Comparison of ENCODE assay signal across 20 cellular contexts in genomic region chr16:48075398-48075797, GRCh38.
DNase-seq lines count a peak whose midpoint lies in the region; ATAC-seq, FAIRE-seq and TF ChIP-seq lines count a peak whose summit lies in the region.
"Had no signal": no experiment of that assay in that cellular context is flagged by ENCODE, and none has a peak within 500 bp of the region (broad histone marks: within the 10 kb centered on the region; RNA-seq: fewer than 3 reads in every experiment).

No MANE protein-coding gene starts in this region.

- H2AFZ ChIP-seq in astrocyte (ENCODE audit: low read depth, low read length) (no peak overlapping the region), hepatocyte (no peak overlapping the region)

- peaks cover 28% of the 10 kb centered on the region for H3K27me3 Mint-ChIP-seq in astrocyte (ENCODE audit: low read depth, unreplicated experiment)

- H4K20me1 ChIP-seq in astrocyte (ENCODE audit: insufficient read depth, low read length) (no peaks in the 10 kb centered on the region), hepatocyte (ENCODE audit: insufficient read depth, poor library complexity, severe bottlenecking) (no peaks in the 10 kb centered on the region)

- no peak overlapping the region for H3K4me3 ChIP-seq in AG04449 (ENCODE audit: low read depth, low read length)
- no peak overlapping the region for H3K4me3 ChIP-seq in astrocyte (ENCODE audit: insufficient read depth, low read depth, low read length)
- H3K4me3 ChIP-seq in hepatocyte = no peak overlapping the region

- H3K27me3 ChIP-seq in astrocyte (ENCODE audit: insufficient read depth, low read length) (no peaks in the 10 kb centered on the region), hepatocyte (no peaks in the 10 kb centered on the region)

- POLR2A ChIA-PET in AG04449 (lab: Yijun Ruan, JAX) = interaction anchor here (1.0 to 1.7 kb wide), 2 partner anchors 48 to 51 kb away, joined by 3 to 5 read pairs; no protein-coding TSS in a partner anchor

- H3K9me3 Mint-ChIP-seq in astrocyte (ENCODE audit: unreplicated experiment) = peaks cover 2% of the 10 kb centered on the region

- H3K9me2 ChIP-seq in hepatocyte (replicated peaks; ENCODE audit: insufficient read depth) = no peaks in the 10 kb centered on the region

- H3K4me1 ChIP-seq in astrocyte (ENCODE audit: insufficient read depth, low read length) (peaks cover 2% of the 10 kb centered on the region), hepatocyte (ENCODE audit: insufficient read depth) (peaks cover 8% of the 10 kb centered on the region)

- WGBS in hepatocyte (ENCODE audit: low lambda C conversion rate, missing lambda C conversion rate) = 90% methylated on average over 3 of the region's 3 CpGs

- DNase-seq in AG04449 (ENCODE audit: low read depth, low spot score) = peak; percentile 70
- peak; percentile 28 for DNase-seq in HT1080 (ENCODE audit: low read depth)
- peak; percentile 76 for DNase-seq in astrocyte (ENCODE audit: low read depth)
- no peak for DNase-seq in hepatocyte (ENCODE audit: low spot score)
- no peak for DNase-seq in NCI-H2107 (lab: John Stamatoyannopoulos, UW)
- no peak for DNase-seq in GM19239 (ENCODE audit: insufficient read length, low spot score)
- no peak for DNase-seq in cerebellar nuclear complex (lab: John Stamatoyannopoulos, UW)
- DNase-seq: CD4-positive, CD25-positive, alpha-beta regulatory T cell; GF-D8; left colon; naive thymus-derived CD4-positive, alpha-beta T cell; NCI-H524 treated with DMSO at 0.1 percent for 48 hours; stimulated activated CD4-positive, alpha-beta T cell treated with anti-CD3 and anti-CD28 coated beads, Interleukin-15, amount 100 ng/mL, for 24 hours; SW 1271 had no signal

- no peak overlapping the region for H3K4me3 Mint-ChIP-seq in astrocyte (ENCODE audit: unreplicated experiment)
- H3K4me3 Mint-ChIP-seq: CD4-positive, CD25-positive, alpha-beta regulatory T cell; naive thymus-derived CD4-positive, alpha-beta T cell had no signal

- H3K9me3 ChIP-seq in astrocyte (ENCODE audit: insufficient read depth, low read depth, low read length) (no peaks in the 10 kb centered on the region), hepatocyte (ENCODE audit: low read depth) (no peaks in the 10 kb centered on the region)

- H3K36me3 Mint-ChIP-seq in astrocyte (ENCODE audit: low read depth, unreplicated experiment) = no peaks in the 10 kb centered on the region
- H3K36me3 Mint-ChIP-seq: CD4-positive, CD25-positive, alpha-beta regulatory T cell; naive thymus-derived CD4-positive, alpha-beta T cell had no signal

- no peaks in the 10 kb centered on the region for H3K79me2 ChIP-seq in astrocyte (ENCODE audit: insufficient read depth, low read length)
- H3K79me2 ChIP-seq in hepatocyte = no peaks in the 10 kb centered on the region

- peak; percentile 64 for FAIRE-seq in astrocyte (lab: Jason Lieb, UNC)
- no peak for FAIRE-seq in GM19239 (lab: Jason Lieb, UNC)
- FAIRE-seq: A204.1, GM12891, H1, urothelium cell line had no signal

- ATAC-seq in HG02763 (IDR thresholded peaks at IDR 0.05; ENCODE audit: unreplicated experiment) = no peak
- ATAC-seq: left colon; naive thymus-derived CD4-positive, alpha-beta T cell had no signal

- H3K4me1 Mint-ChIP-seq in astrocyte (ENCODE audit: low read depth, unreplicated experiment) = peaks cover 4% of the 10 kb centered on the region
- H3K4me1 Mint-ChIP-seq: CD4-positive, CD25-positive, alpha-beta regulatory T cell; naive thymus-derived CD4-positive, alpha-beta T cell had no signal

- H3K36me3 ChIP-seq in astrocyte (ENCODE audit: insufficient read depth, low read length) = no peaks in the 10 kb centered on the region
- no peaks in the 10 kb centered on the region for H3K36me3 ChIP-seq in hepatocyte (replicated peaks; ENCODE audit: insufficient read depth, low read depth)

- H3K9ac ChIP-seq in astrocyte (ENCODE audit: low read length) = no peak overlapping the region

- no peak for TF ChIP-seq CTCF in AG04449 (IDR thresholded peaks at IDR 0.05; ENCODE audit: insufficient read depth, low read length, missing control alignments)
- no peak for TF ChIP-seq CTCF in astrocyte (IDR thresholded peaks at IDR 0.05; ENCODE audit: insufficient read depth, low read depth, low read length)
- TF ChIP-seq CTCF in hepatocyte (IDR thresholded peaks at IDR 0.05; ENCODE audit: poor library complexity) = no peak

- CTCF ChIA-PET in AG04449 (lab: Yijun Ruan, JAX) = interaction anchor here (1.8 to 2.7 kb wide), 3 partner anchors 20 to 933 kb away, joined by 6 to 15 read pairs (median 13); partner anchors contain the start of gene NETO2

- no peak overlapping the region for H3K27ac ChIP-seq in astrocyte (ENCODE audit: low read depth, low read length)
- peak overlapping the region; percentile 80 for H3K27ac ChIP-seq in hepatocyte
- H3K27ac ChIP-seq: epithelial cell of prostate had no signal

- H3K27ac Mint-ChIP-seq in astrocyte (ENCODE audit: unreplicated experiment) = no peak overlapping the region
- H3K27ac Mint-ChIP-seq: CD4-positive, CD25-positive, alpha-beta regulatory T cell had no signal

- H3K4me2 ChIP-seq in astrocyte (ENCODE audit: low read length) = no peak overlapping the region
- H3K4me2 ChIP-seq in hepatocyte = no peak overlapping the region

Comparison
In these comparisons a context has a peak if more than half of its experiments do, and no peak if none do; other contexts are left out.
1. DNase-seq: peak in AG04449 (single experiment), HT1080 (single experiment) and astrocyte (single experiment); none in hepatocyte (single experiment), NCI-H2107 (single experiment), GM19239 (single experiment) and cerebellar nuclear complex (0 of 2).